14 cellular contexts compared by ENCODE assay signal in the genomic region with DNA sequence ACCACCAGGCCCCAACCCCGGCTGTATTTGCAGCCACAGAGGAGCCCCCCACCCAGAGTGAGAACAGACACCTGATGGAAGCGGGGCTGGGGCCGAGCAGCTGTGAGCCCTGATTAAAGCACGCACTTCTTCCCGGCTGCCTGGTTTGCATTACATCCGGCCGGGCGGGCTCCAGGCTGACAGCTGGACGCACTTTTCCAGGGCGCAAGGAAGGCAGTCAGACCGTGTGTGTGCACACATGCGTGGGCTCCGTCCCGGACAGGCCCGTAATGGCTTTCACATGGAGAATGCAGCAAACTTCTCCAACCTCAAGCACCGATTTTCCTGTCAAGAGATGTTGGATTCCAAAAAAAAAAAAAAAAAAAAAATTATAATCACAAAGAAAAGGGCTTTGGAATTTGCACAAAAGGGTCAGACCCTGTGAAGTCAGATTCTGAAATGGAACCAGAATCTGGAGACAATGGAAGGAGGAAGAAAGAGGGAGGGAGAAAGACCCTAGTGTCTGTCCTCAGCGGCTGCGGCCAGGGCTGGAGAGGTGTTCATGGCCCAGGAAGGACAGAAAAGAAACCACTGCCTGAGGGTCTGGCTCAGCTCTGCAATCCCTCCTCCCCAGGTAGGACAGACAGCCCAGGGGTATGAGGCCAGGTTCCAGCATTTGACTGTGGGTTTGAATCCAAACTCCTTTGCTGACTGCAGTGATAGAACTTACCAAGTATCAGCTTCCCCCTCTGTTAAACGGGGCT.
DNase-seq lines count a peak whose midpoint lies in the region; ATAC-seq, FAIRE-seq and TF ChIP-seq lines count a peak whose summit lies in the region.
"Had no signal": no experiment of that assay in that cellular context is flagged by ENCODE, and none has a peak within 500 bp of the region (broad histone marks: within the 10 kb centered on the region; RNA-seq: fewer than 3 reads in every experiment).

No MANE protein-coding gene starts in this region.

- no peak overlapping the region for H2AK5ac ChIP-seq in IMR-90 (ENCODE audit: low read depth, low read length)

- no peak overlapping the region for H4K5ac ChIP-seq in IMR-90 (ENCODE audit: low read depth, low read length)

- H3K79me1 ChIP-seq in IMR-90 (ENCODE audit: low read depth in 1 of 2, low read length in 2 of 2), result no peaks in the 10 kb centered on the region

- no peak overlapping the region for H3K9ac ChIP-seq in IMR-90 (ENCODE audit: low read depth, low read length)
- peak overlapping the region; percentile 32 for H3K9ac ChIP-seq in skeletal muscle satellite cell (ENCODE audit: low read depth, low read length)

- peaks cover 12% of the 10 kb centered on the region for H3K9me3 ChIP-seq in IMR-90 (ENCODE audit: control insufficient read depth, insufficient read depth, low read length)
- peaks cover 0 to 15% of the 10 kb centered on the region in 2 donors for H3K9me3 ChIP-seq in right atrium auricular region
- H3K9me3 ChIP-seq in skeletal muscle satellite cell (replicated peaks; ENCODE audit: low read length), result peaks cover 13% of the 10 kb centered on the region

- TF ChIP-seq POLR2A in IMR-90 (IDR thresholded peaks at IDR 0.05; ENCODE audit: low read depth, low read length), result no peak

- H4K20me1 ChIP-seq in IMR-90 (ENCODE audit: insufficient read depth, low read length), result no peaks in the 10 kb centered on the region

- no TSS peak for BruUV-seq in IMR-90 (replicated peaks; lab: Mats Ljungman, UMichigan)

- H3K27ac ChIP-seq in IMR-90 (ENCODE audit: insufficient read depth, low read length) (no peak overlapping the region), right atrium auricular region (peak overlapping the region; percentile 15 to 51)
- H3K27ac ChIP-seq: thoracic aorta had no signal

- TF ChIP-seq CTCF in IMR-90 (conservative IDR thresholded peaks at IDR 0.05; ENCODE audit: low read depth, low read length) (no peak), bronchial epithelial cell (IDR thresholded peaks at IDR 0.05; ENCODE audit: insufficient read depth, low read length, severe bottlenecking) (no peak), right atrium auricular region (IDR thresholded peaks at IDR 0.05) (no peak)

- H3K23ac ChIP-seq in IMR-90 (ENCODE audit: low read depth, low read length), result no peak overlapping the region

- CTCF ChIA-PET in IMR-90 (lab: Yijun Ruan, JAX), result no interaction called here

- H3K4me1 Mint-ChIP-seq in activated CD4-positive, alpha-beta T cell treated with anti-CD3 and anti-CD28 coated beads, Interleukin-2, amount 10 ng/mL, durations not matched to agents 24 days and 14 days, result no peaks in the 10 kb centered on the region

- H4K8ac ChIP-seq in IMR-90 (ENCODE audit: low read depth in 2 of 2, low read length in 2 of 2), result no peak overlapping the region

- TF ChIP-seq RAD21 in IMR-90 (IDR thresholded peaks at IDR 0.05; ENCODE audit: low read length), result no peak

- no peak overlapping the region for H3K4ac ChIP-seq in IMR-90 (ENCODE audit: low read depth, low read length)

- H3K4me3 ChIP-seq in IMR-90 (ENCODE audit: insufficient read depth, low read depth, low read length), result no peak overlapping the region
- H3K4me3 ChIP-seq in bronchial epithelial cell (ENCODE audit: low read depth, low read length), result no peak overlapping the region
- H3K4me3 ChIP-seq in right atrium auricular region, result no peak overlapping the region
- no peak overlapping the region for H3K4me3 ChIP-seq in skeletal muscle satellite cell (ENCODE audit: low read length)
- H3K4me3 ChIP-seq: K562, thoracic aorta had no signal

- no peak overlapping the region for H4K91ac ChIP-seq in IMR-90 (ENCODE audit: insufficient read depth, low read depth, low read length)

- H3K27me3 Mint-ChIP-seq in activated CD4-positive, alpha-beta T cell treated with anti-CD3 and anti-CD28 coated beads, Interleukin-2, amount 10 ng/mL, durations not matched to agents 24 days and 14 days, result no peaks in the 10 kb centered on the region

- intact Hi-C loops in IMR-90 (cut with micrococcal nuclease), result no loop called here
- intact Hi-C loops in activated CD4-positive, alpha-beta T cell treated with anti-CD3 and anti-CD28 coated beads, Interleukin-2, amount 10 ng/mL, durations not matched to agents 24 days and 14 days (cut with micrococcal nuclease), result no loop called here

- H2BK5ac ChIP-seq in IMR-90 (ENCODE audit: low read depth, low read length, poor library complexity, severe bottlenecking), result no peak overlapping the region

- H3K4me2 ChIP-seq in IMR-90 (ENCODE audit: low read depth, low read length) (no peak overlapping the region), skeletal muscle satellite cell (ENCODE audit: low read length) (no peak overlapping the region)

- no peak overlapping the region for H3K18ac ChIP-seq in IMR-90 (ENCODE audit: low read depth, low read length)

- H2BK15ac ChIP-seq in IMR-90 (ENCODE audit: low read depth, low read length), result no peak overlapping the region

- H3K14ac ChIP-seq in IMR-90 (replicated peaks; ENCODE audit: low read depth, low read length), result no peak overlapping the region

- H3K27me3 ChIP-seq in IMR-90 (ENCODE audit: control insufficient read depth, insufficient read depth, low read length) (peaks cover 13% of the 10 kb centered on the region; the same call in 1 of the 2 replicates), bronchial epithelial cell (ENCODE audit: control insufficient read depth, insufficient read depth, low read length) (no peaks in the 10 kb centered on the region), right atrium auricular region (no peaks in the 10 kb centered on the region), skeletal muscle satellite cell (ENCODE audit: control insufficient read depth, insufficient read depth, low read length) (peaks cover 2% of the 10 kb centered on the region)

- H3K4me1 ChIP-seq in IMR-90 (ENCODE audit: control insufficient read depth, insufficient read depth, low read length) (peaks cover 2% of the 10 kb centered on the region; the same call in 1 of the 2 replicates), right atrium auricular region (peaks cover 0 to 16% of the 10 kb centered on the region in 2 donors), skeletal muscle satellite cell (ENCODE audit: control insufficient read depth, insufficient read depth, low read length) (peaks cover 14% of the 10 kb centered on the region)

- H3K36me3 ChIP-seq in IMR-90 (ENCODE audit: control insufficient read depth, insufficient read depth, low read length), result no peaks in the 10 kb centered on the region
- no peaks in the 10 kb centered on the region for H3K36me3 ChIP-seq in bronchial epithelial cell (ENCODE audit: control insufficient read depth, insufficient read depth, low read length)
- H3K36me3 ChIP-seq in right atrium auricular region, result no peaks in the 10 kb centered on the region
- no peaks in the 10 kb centered on the region for H3K36me3 ChIP-seq in skeletal muscle satellite cell (ENCODE audit: insufficient read depth, low read length)
- H3K36me3 ChIP-seq: thoracic aorta had no signal

- peak overlapping the region; percentile 36 for H2AFZ ChIP-seq in IMR-90 (replicated peaks; ENCODE audit: low read length, poor library complexity)

- POLR2A ChIA-PET in IMR-90 (lab: Charles Lee; ENCODE audit: unreplicated experiment), result no interaction called here

- H3K9me1 ChIP-seq in IMR-90 (ENCODE audit: insufficient read depth, low read length), result no peaks in the 10 kb centered on the region

- ATAC-seq in IMR-90 (ENCODE audit: low read depth) (peak; percentile 79), GM18858 (IDR thresholded peaks at IDR 0.05; ENCODE audit: unreplicated experiment) (no peak)
- ATAC-seq: activated T-cell treated with anti-CD3 and anti-CD28 coated beads, Interleukin-2, amount 50 U/mL, for 72 hours; K562 had no signal

- DNase-seq in IMR-90 (peak; percentile 65), bronchial epithelial cell (ENCODE audit: low read depth) (peak; percentile 33), right atrium auricular region (ENCODE audit: low spot score) (peak; percentile 74), activated gamma-delta T cell treated with Interleukin-2 at 50 U/mL for 16 hours (no peak), A172 (ENCODE audit: low spot score) (no peak)
- DNase-seq in activated CD4-positive, alpha-beta T cell treated with anti-CD3 and anti-CD28 coated beads, Interleukin-2, amount 10 ng/mL, durations not matched to agents 24 days and 14 days, result no peak
- DNase-seq: activated T-cell treated with anti-CD3 and anti-CD28 coated beads, Interleukin-2, amount 50 U/mL, for 72 hours; NCI-H510A; stimulated activated CD4-positive, alpha-beta T cell treated with anti-CD3 and anti-CD28 coated beads, Interleukin-4, amount 100 ng/mL, for 1 hour; T1000 had no signal

- no peak overlapping the region for H3K56ac ChIP-seq in IMR-90 (ENCODE audit: extremely low read depth, insufficient read depth, low read length)

- WGBS in IMR-90 (ENCODE audit: extremely low coverage in 2 of 2, insufficient read length in 1 of 2), 2 experiments, result 7% methylated on average over 3 of the region's 19 CpGs; no CpG with 5 or more reads in 1 of the 2 experiments

- no peak for FAIRE-seq in bronchial epithelial cell (lab: Jason Lieb, UNC)
- FAIRE-seq: K562 had no signal

- peak overlapping the region; percentile 25 for H2AK9ac ChIP-seq in IMR-90 (replicated peaks; ENCODE audit: low read depth, low read length, poor library complexity)

- H3K4me3 Mint-ChIP-seq in activated CD4-positive, alpha-beta T cell treated with anti-CD3 and anti-CD28 coated beads, Interleukin-2, amount 10 ng/mL, durations not matched to agents 24 days and 14 days, result no peak overlapping the region
- H3K4me3 Mint-ChIP-seq: activated T-cell treated with anti-CD3 and anti-CD28 coated beads, Interleukin-2, amount 50 U/mL, for 72 hours had no signal

- H3K27ac Mint-ChIP-seq in activated CD4-positive, alpha-beta T cell treated with anti-CD3 and anti-CD28 coated beads, Interleukin-2, amount 10 ng/mL, durations not matched to agents 24 days and 14 days, result no peak overlapping the region
- H3K27ac Mint-ChIP-seq: activated T-cell treated with anti-CD3 and anti-CD28 coated beads, Interleukin-2, amount 50 U/mL, for 72 hours had no signal

- H3K36me3 Mint-ChIP-seq in activated CD4-positive, alpha-beta T cell treated with anti-CD3 and anti-CD28 coated beads, Interleukin-2, amount 10 ng/mL, durations not matched to agents 24 days and 14 days (ENCODE audit: low read depth), result no peaks in the 10 kb centered on the region

- H2BK20ac ChIP-seq in IMR-90 (ENCODE audit: low read depth, low read length), result no peak overlapping the region

- peaks cover 5% of the 10 kb centered on the region for H3K9me3 Mint-ChIP-seq in activated CD4-positive, alpha-beta T cell treated with anti-CD3 and anti-CD28 coated beads, Interleukin-2, amount 10 ng/mL, durations not matched to agents 24 days and 14 days

- dilution Hi-C loops in IMR-90 (cut with HindIII; ENCODE audit: low sequenced_read_pairs, unreplicated experiment), result no loop called here

- H2BK120ac ChIP-seq in IMR-90 (ENCODE audit: low read depth, low read length), result no peak overlapping the region

- in situ Hi-C loops in IMR-90 (cut with MboI; ENCODE audit: low sequenced_read_pairs), result no loop called here

TF ChIP-seq in IMR-90, 13 proteins besides CTCF, POLR2A, EP300 and RAD21:
- no peak for TF ChIP-seq MAZ (IDR thresholded peaks at IDR 0.05; ENCODE audit: borderline replicate concordance, low read depth, low read length)
- peak; percentile 77; the same call in 1 of the 2 replicates for TF ChIP-seq MXI1 (IDR thresholded peaks at IDR 0.05; ENCODE audit: borderline replicate concordance, low read depth, low read length)

Comparison
In these comparisons a context has a peak if more than half of its experiments do, and no peak if none do; other contexts are left out.
1. DNase-seq: peak in IMR-90 (single experiment), bronchial epithelial cell (single experiment) and right atrium auricular region (single experiment); none in activated gamma-delta T cell treated with Interleukin-2 at 50 U/mL for 16 hours (single experiment), activated CD4-positive, alpha-beta T cell treated with anti-CD3 and anti-CD28 coated beads, Interleukin-2, amount 10 ng/mL, durations not matched to agents 24 days and 14 days (single experiment) and A172 (single experiment).